ENCODE assay signal across 10 cellular contexts in genomic region chr10:79116363-79116762, GRCh38. TPM values are rescaled to one million over a fixed set of nuclear protein-coding genes. Genes with fewer than 3 reads are reported as not detected.
DNase-seq lines count a peak whose midpoint lies in the region; ATAC-seq lines count a peak whose summit lies in the region.
"Had no signal": no experiment of that assay in that cellular context is flagged by ENCODE, and none has a peak within 500 bp of the region (broad histone marks: within the 10 kb centered on the region; RNA-seq: fewer than 3 reads in every experiment).

No MANE protein-coding gene starts in this region.

- no peaks in the 10 kb centered on the region for H3K36me3 Mint-ChIP-seq in activated CD8-positive, alpha-beta memory T cell treated with anti-CD3 and anti-CD28 coated beads, Interleukin-2, amount 10 ng/mL, durations not matched to agents 7 days and 5 days
- peaks cover 4% of the 10 kb centered on the region for H3K36me3 Mint-ChIP-seq in central memory CD8-positive, alpha-beta T cell (ENCODE audit: insufficient read depth)

- peaks cover 19% of the 10 kb centered on the region for H3K4me1 Mint-ChIP-seq in activated CD8-positive, alpha-beta memory T cell treated with anti-CD3 and anti-CD28 coated beads, Interleukin-2, amount 10 ng/mL, durations not matched to agents 7 days and 5 days
- peaks cover 40% of the 10 kb centered on the region for H3K4me1 Mint-ChIP-seq in central memory CD8-positive, alpha-beta T cell
- peaks cover 45% of the 10 kb centered on the region for H3K4me1 Mint-ChIP-seq in stimulated activated naive CD8-positive, alpha-beta T cell treated with anti-CD3 and anti-CD28 coated beads, Interleukin-15, amount 100 ng/mL, for 72 hours

- peak; percentile 61 for ATAC-seq in activated CD8-positive, alpha-beta memory T cell treated with anti-CD3 and anti-CD28 coated beads, Interleukin-2, amount 10 ng/mL, durations not matched to agents 7 days and 5 days
- ATAC-seq in HG02938 (IDR thresholded peaks at IDR 0.05; ENCODE audit: unreplicated experiment) = peak; percentile 10
- ATAC-seq in central memory CD8-positive, alpha-beta T cell (replicated peaks; ENCODE audit: extremely low read depth, poor library complexity, severe bottlenecking) = no peak
- ATAC-seq in stimulated activated naive CD8-positive, alpha-beta T cell treated with anti-CD3 and anti-CD28 coated beads, Interleukin-15, amount 100 ng/mL, for 72 hours = peak; percentile 37

- peak overlapping the region; percentile 36 for H3K27ac Mint-ChIP-seq in activated CD8-positive, alpha-beta memory T cell treated with anti-CD3 and anti-CD28 coated beads, Interleukin-2, amount 10 ng/mL, durations not matched to agents 7 days and 5 days
- H3K27ac Mint-ChIP-seq in central memory CD8-positive, alpha-beta T cell (ENCODE audit: low read depth) = peak overlapping the region; percentile 80
- no peak overlapping the region for H3K27ac Mint-ChIP-seq in stimulated activated naive CD8-positive, alpha-beta T cell treated with anti-CD3 and anti-CD28 coated beads, Interleukin-15, amount 100 ng/mL, for 72 hours

- CTCF ChIA-PET in activated CD8-positive, alpha-beta memory T cell treated with anti-CD3 and anti-CD28 coated beads, Interleukin-2, amount 10 ng/mL, durations not matched to agents 7 days and 5 days (lab: Charles Lee) = no interaction called here

- H3K9me3 Mint-ChIP-seq in activated CD8-positive, alpha-beta memory T cell treated with anti-CD3 and anti-CD28 coated beads, Interleukin-2, amount 10 ng/mL, durations not matched to agents 7 days and 5 days (ENCODE audit: low read depth) = no peaks in the 10 kb centered on the region
- H3K9me3 Mint-ChIP-seq in central memory CD8-positive, alpha-beta T cell = no peaks in the 10 kb centered on the region
- no peaks in the 10 kb centered on the region for H3K9me3 Mint-ChIP-seq in stimulated activated naive CD8-positive, alpha-beta T cell treated with anti-CD3 and anti-CD28 coated beads, Interleukin-15, amount 100 ng/mL, for 72 hours

- no peak overlapping the region for H3K4me3 Mint-ChIP-seq in activated CD8-positive, alpha-beta memory T cell treated with anti-CD3 and anti-CD28 coated beads, Interleukin-2, amount 10 ng/mL, durations not matched to agents 7 days and 5 days
- no peak overlapping the region for H3K4me3 Mint-ChIP-seq in central memory CD8-positive, alpha-beta T cell
- no peak overlapping the region for H3K4me3 Mint-ChIP-seq in stimulated activated naive CD8-positive, alpha-beta T cell treated with anti-CD3 and anti-CD28 coated beads, Interleukin-15, amount 100 ng/mL, for 72 hours

- peak; percentile 50 for DNase-seq in activated CD8-positive, alpha-beta memory T cell treated with anti-CD3 and anti-CD28 coated beads, Interleukin-2, amount 10 ng/mL, durations not matched to agents 7 days and 5 days
- DNase-seq in activated CD8-positive, alpha-beta memory T cell treated with anti-CD3 and anti-CD28 coated beads, Interleukin-2, amount 50 U/mL, for 4 hours = no peak
- DNase-seq in central memory CD8-positive, alpha-beta T cell (ENCODE audit: low spot score in 2 of 2) = no peak
- no peak for DNase-seq in stimulated activated naive CD8-positive, alpha-beta T cell treated with anti-CD3 and anti-CD28 coated beads, Interleukin-15, amount 100 ng/mL, for 72 hours
- no peak for DNase-seq in NCI-H2171 (lab: John Stamatoyannopoulos, UW)
- DNase-seq in COR-L47 (lab: John Stamatoyannopoulos, UW) = no peak
- no peak for DNase-seq in activated naive CD4-positive, alpha-beta T cell treated with Interleukin-2 at 50 U/mL for 16 hours
- DNase-seq: activated effector memory CD4-positive, alpha-beta T cell treated with Interleukin-2 at 50 U/mL for 16 hours; KBM-7 had no signal

- no peaks in the 10 kb centered on the region for H3K27me3 Mint-ChIP-seq in activated CD8-positive, alpha-beta memory T cell treated with anti-CD3 and anti-CD28 coated beads, Interleukin-2, amount 10 ng/mL, durations not matched to agents 7 days and 5 days
- no peaks in the 10 kb centered on the region for H3K27me3 Mint-ChIP-seq in central memory CD8-positive, alpha-beta T cell
- H3K27me3 Mint-ChIP-seq in stimulated activated naive CD8-positive, alpha-beta T cell treated with anti-CD3 and anti-CD28 coated beads, Interleukin-15, amount 100 ng/mL, for 72 hours = no peaks in the 10 kb centered on the region

RNA-seq across cellular contexts. Expression of gene ZMIZ1, which starts 47.6 kb away (rescaled TPM):
- total RNA-seq in activated CD8-positive, alpha-beta memory T cell treated with anti-CD3 and anti-CD28 coated beads, Interleukin-2, amount 10 ng/mL, durations not matched to agents 7 days and 5 days = 10 to 100 TPM; 52.7 to 71.5 TPM

Comparison
In these comparisons a context has a peak if more than half of its experiments do, and no peak if none do; other contexts are left out.
1. H3K27ac Mint-ChIP-seq: peak in activated CD8-positive, alpha-beta memory T cell treated with anti-CD3 and anti-CD28 coated beads, Interleukin-2, amount 10 ng/mL, durations not matched to agents 7 days and 5 days (single experiment) and central memory CD8-positive, alpha-beta T cell (single experiment); none in stimulated activated naive CD8-positive, alpha-beta T cell treated with anti-CD3 and anti-CD28 coated beads, Interleukin-15, amount 100 ng/mL, for 72 hours (0 of 2).